ENCODE assay signal across 2 cellular contexts in genomic region chr7:99410635-99411034, GRCh38.
TF ChIP-seq lines count a peak whose summit lies in the region.

No MANE protein-coding gene starts in this region.

TF ChIP-seq in HepG2, 621 proteins besides CTCF, POLR2A, EP300 and RAD21:
- no peak for TF ChIP-seq THAP8 (CRISPR knock-in tag; IDR thresholded peaks at IDR 0.05; ENCODE audit: borderline replicate concordance)
- no peak for TF ChIP-seq ARID4A (CRISPR knock-in tag; IDR thresholded peaks at IDR 0.05; ENCODE audit: borderline replicate concordance)
- no peak for TF ChIP-seq ZXDC (CRISPR knock-in tag; IDR thresholded peaks at IDR 0.05)
- TF ChIP-seq ETS1 (CRISPR knock-in tag; IDR thresholded peaks at IDR 0.05) = no peak
- no peak for TF ChIP-seq MEF2D (CRISPR knock-in tag; IDR thresholded peaks at IDR 0.05)
- TF ChIP-seq ZNF333 (CRISPR knock-in tag; IDR thresholded peaks at IDR 0.05; ENCODE audit: borderline replicate concordance) = no peak
- TF ChIP-seq ZNF629 (CRISPR knock-in tag; conservative IDR thresholded peaks at IDR 0.05) = peak; percentile 77

TF ChIP-seq in WTC11, 78 proteins besides CTCF, POLR2A, EP300 and RAD21:
- no peak for TF ChIP-seq NFATC4 (CRISPR knock-in tag; IDR thresholded peaks at IDR 0.05)
- TF ChIP-seq HMGXB4 (CRISPR knock-in tag; IDR thresholded peaks at IDR 0.05) = no peak
- TF ChIP-seq KAT7 (CRISPR knock-in tag; IDR thresholded peaks at IDR 0.05; ENCODE audit: borderline replicate concordance) = no peak
- no peak for TF ChIP-seq ZNF396 (CRISPR knock-in tag; IDR thresholded peaks at IDR 0.05; ENCODE audit: borderline replicate concordance)
- no peak for TF ChIP-seq HMGA2 (CRISPR knock-in tag; IDR thresholded peaks at IDR 0.05)
- TF ChIP-seq ZBTB21 (CRISPR knock-in tag; IDR thresholded peaks at IDR 0.05; ENCODE audit: borderline replicate concordance) = no peak
- TF ChIP-seq RELA (CRISPR knock-in tag; IDR thresholded peaks at IDR 0.05; ENCODE audit: borderline replicate concordance) = no peak
- no peak for TF ChIP-seq ATF1 (CRISPR knock-in tag; IDR thresholded peaks at IDR 0.05)
- TF ChIP-seq JAZF1 (CRISPR knock-in tag; IDR thresholded peaks at IDR 0.05) = no peak
- TF ChIP-seq AFF4 (CRISPR knock-in tag; IDR thresholded peaks at IDR 0.05; ENCODE audit: borderline replicate concordance) = no peak
- no peak for TF ChIP-seq GRHL2 (CRISPR knock-in tag; IDR thresholded peaks at IDR 0.05; ENCODE audit: insufficient replicate concordance, severe bottlenecking)
- no peak for TF ChIP-seq NR2C2 (CRISPR knock-in tag; IDR thresholded peaks at IDR 0.05)
- TF ChIP-seq ARID4B (CRISPR knock-in tag; IDR thresholded peaks at IDR 0.05; ENCODE audit: borderline replicate concordance) = no peak
